ENCODE assay signal across 23 cellular contexts in genomic region chr14:74604896-74605295, GRCh38. TPM values are rescaled to one million over a fixed set of nuclear protein-coding genes. Genes with fewer than 3 reads are reported as not detected.
DNase-seq lines count a peak whose midpoint lies in the region; ATAC-seq and TF ChIP-seq lines count a peak whose summit lies in the region.
"Had no signal": no experiment of that assay in that cellular context is flagged by ENCODE, and none has a peak within 500 bp of the region (broad histone marks: within the 10 kb centered on the region; RNA-seq: fewer than 3 reads in every experiment).

No MANE protein-coding gene starts in this region.

- ATAC-seq in lower lobe of right lung (no peak), left lung (no peak), HG03025 (IDR thresholded peaks at IDR 0.05; ENCODE audit: low FRiP score, unreplicated experiment) (no peak)
- no peak for ATAC-seq in activated T-cell treated with anti-CD3 and anti-CD28 coated beads, Interleukin-2, amount 50 U/mL, for 72 hours (replicated peaks in 1 of 2)
- ATAC-seq: activated T-cell treated with anti-CD3 and anti-CD28 coated beads, Interleukin-2, amount 50 U/mL, for 4 hours; left colon had no signal

- H3K4me1 ChIP-seq in ascending aorta (peaks cover 23 to 54% of the 10 kb centered on the region in 2 donors), lower lobe of right lung (peaks cover 21% of the 10 kb centered on the region), tibial artery (peaks cover 0 to 61% (median 55%) of the 10 kb centered on the region in 4 donors), left lung (peaks cover 10 to 14% of the 10 kb centered on the region in 2 donors)
- H3K4me1 ChIP-seq in CD4-positive, alpha-beta memory T cell (ENCODE audit: insufficient read depth, low read length), result peaks cover 6% of the 10 kb centered on the region

- H3K27ac ChIP-seq in ascending aorta (peak overlapping the region; percentile 91 to 94), lower lobe of right lung (peak overlapping the region; percentile 43), tibial artery (peak overlapping the region; percentile 64 to 71), left lung (peak overlapping the region in 1 of 2 donors; percentile 30)
- H3K27ac ChIP-seq in CD4-positive, alpha-beta memory T cell (ENCODE audit: low read depth, low read length), result no peak overlapping the region

- H3K9me3 Mint-ChIP-seq in activated T-cell treated with anti-CD3 and anti-CD28 coated beads, Interleukin-2, amount 50 U/mL, for 72 hours, result no peaks in the 10 kb centered on the region
- H3K9me3 Mint-ChIP-seq in CD4-positive, alpha-beta memory T cell, result no peaks in the 10 kb centered on the region
- H3K9me3 Mint-ChIP-seq: activated T-cell treated with anti-CD3 and anti-CD28 coated beads, Interleukin-2, amount 50 U/mL, for 4 hours; central memory CD8-positive, alpha-beta T cell had no signal

- H3K27me3 Mint-ChIP-seq in activated T-cell treated with anti-CD3 and anti-CD28 coated beads, Interleukin-2, amount 50 U/mL, for 72 hours (ENCODE audit: low read depth), result peaks cover 4% of the 10 kb centered on the region
- H3K27me3 Mint-ChIP-seq in CD4-positive, alpha-beta memory T cell, result no peaks in the 10 kb centered on the region
- H3K27me3 Mint-ChIP-seq: central memory CD8-positive, alpha-beta T cell had no signal

- H3K4me3 Mint-ChIP-seq in activated T-cell treated with anti-CD3 and anti-CD28 coated beads, Interleukin-2, amount 50 U/mL, for 72 hours, result no peak overlapping the region
- H3K4me3 Mint-ChIP-seq in CD4-positive, alpha-beta memory T cell, result no peak overlapping the region
- H3K4me3 Mint-ChIP-seq: activated T-cell treated with anti-CD3 and anti-CD28 coated beads, Interleukin-2, amount 50 U/mL, for 4 hours; central memory CD8-positive, alpha-beta T cell had no signal

- CTCF ChIA-PET in CD4-positive, alpha-beta memory T cell (lab: Charles Lee; ENCODE audit: partially characterized antibody), result interaction anchor here (0.7 to 1.2 kb wide), 5 partner anchors 14 to 301 kb away, joined by 3 to 4 read pairs (median 3); no protein-coding TSS in a partner anchor

- H3K36me3 ChIP-seq in ascending aorta, result peaks cover 10 to 25% of the 10 kb centered on the region in 2 donors
- no peaks in the 10 kb centered on the region for H3K36me3 ChIP-seq in lower lobe of right lung
- peaks cover 0 to 32% (median 9%) of the 10 kb centered on the region in 3 donors for H3K36me3 ChIP-seq in tibial artery
- no peaks in the 10 kb centered on the region for H3K36me3 ChIP-seq in left lung
- H3K36me3 ChIP-seq in CD4-positive, alpha-beta memory T cell (ENCODE audit: insufficient read depth, low read length), result no peaks in the 10 kb centered on the region
- H3K36me3 ChIP-seq: Peyer's patch had no signal

- H3K4me3 ChIP-seq in ascending aorta (peak overlapping the region in 1 of 2 donors; percentile 36), lower lobe of right lung (no peak overlapping the region), tibial artery (peak overlapping the region in 1 of 2 donors; percentile 10), left lung (no peak overlapping the region)
- no peak overlapping the region for H3K4me3 ChIP-seq in CD4-positive, alpha-beta memory T cell (ENCODE audit: low read length in 2 of 2)
- H3K4me3 ChIP-seq: Peyer's patch had no signal

- POLR2A ChIA-PET in CD4-positive, alpha-beta memory T cell (lab: Charles Lee; ENCODE audit: partially characterized antibody), result no interaction called here

- H3K36me3 Mint-ChIP-seq in activated T-cell treated with anti-CD3 and anti-CD28 coated beads, Interleukin-2, amount 50 U/mL, for 72 hours (ENCODE audit: insufficient read depth in 2 of 2), result no peaks in the 10 kb centered on the region
- no peaks in the 10 kb centered on the region for H3K36me3 Mint-ChIP-seq in CD4-positive, alpha-beta memory T cell

- DNase-seq in EL, result peak; percentile 30
- DNase-seq in ascending aorta (ENCODE audit: low spot score in 2 of 2), result no peak
- no peak for DNase-seq in lower lobe of right lung
- peak in 1 of 2 donors; percentile 84 for DNase-seq in tibial artery
- DNase-seq in activated T-cell treated with anti-CD3 and anti-CD28 coated beads, Interleukin-2, amount 50 U/mL, for 72 hours, result no peak
- no peak for DNase-seq in left lung
- no peak for DNase-seq in CD4-positive, alpha-beta memory T cell
- DNase-seq: activated CD4-positive, alpha-beta T cell treated with anti-CD3 and anti-CD28 coated beads for 1 hour; activated CD8-positive, alpha-beta memory T cell treated with anti-CD3 and anti-CD28 coated beads for 24 hours; activated naive CD4-positive, alpha-beta T cell treated with anti-CD3 and anti-CD28 coated beads, Interleukin-2, amount 50 U/mL, for 16 hours; activated T-cell treated with anti-CD3 and anti-CD28 coated beads, Interleukin-2, amount 50 U/mL, for 4 hours; AML-193; COR-L47; DND-41; effector CD4-positive, alpha-beta T cell; left colon; NCI-H1105 treated with DMSO at 0.1 percent for 48 hours; NCI-H2107; NCI-H510A; Peyer's patch; stimulated activated CD4-positive, alpha-beta T cell treated with anti-CD3 and anti-CD28 coated beads, Interleukin-12 subunit alpha, Interleukin-12 subunit beta, amount 100 ng/mL, for 4 hours had no signal

- H3K27me3 ChIP-seq in ascending aorta (no peaks in the 10 kb centered on the region), lower lobe of right lung (ENCODE audit: low read depth) (no peaks in the 10 kb centered on the region), tibial artery (no peaks in the 10 kb centered on the region), left lung (peaks cover 0 to under 1% of the 10 kb centered on the region in 2 donors)
- H3K27me3 ChIP-seq in CD4-positive, alpha-beta memory T cell (ENCODE audit: insufficient read depth, low read length), result no peaks in the 10 kb centered on the region
- H3K27me3 ChIP-seq: Peyer's patch had no signal

- intact Hi-C loops in ascending aorta (cut with DNase I) (loop anchor here (5.0 kb wide), 2 partner anchors 38 to 113 kb away; partner anchors contain the start of genes ISCA2 and NPC2), lower lobe of right lung (cut with DNase I) (no loop called here), tibial artery (cut with DNase I; ENCODE audit: low total_unique reads) (loop anchor here (5.0 kb wide), 1 partner anchor 187 kb away; no protein-coding TSS in a partner anchor), left lung (cut with DNase I) (no loop called here)
- intact Hi-C loops in CD4-positive, alpha-beta memory T cell (cut with micrococcal nuclease), result loop anchor here (5.0 kb wide), 1 partner anchor 482 kb away; no protein-coding TSS in a partner anchor

- no peak overlapping the region for H3K27ac Mint-ChIP-seq in activated T-cell treated with anti-CD3 and anti-CD28 coated beads, Interleukin-2, amount 50 U/mL, for 72 hours
- H3K27ac Mint-ChIP-seq in CD4-positive, alpha-beta memory T cell, result no peak overlapping the region

- no peak for TF ChIP-seq CTCF in ascending aorta (IDR thresholded peaks at IDR 0.05)
- TF ChIP-seq CTCF in lower lobe of right lung (IDR thresholded peaks at IDR 0.05), result no peak
- no peak for TF ChIP-seq CTCF in tibial artery (IDR thresholded peaks at IDR 0.05)
- TF ChIP-seq CTCF in left lung (IDR thresholded peaks at IDR 0.05), result no peak

- peaks cover 11% of the 10 kb centered on the region for H3K4me1 Mint-ChIP-seq in activated T-cell treated with anti-CD3 and anti-CD28 coated beads, Interleukin-2, amount 50 U/mL, for 72 hours (ENCODE audit: low read depth)
- H3K4me1 Mint-ChIP-seq in CD4-positive, alpha-beta memory T cell, result peaks cover 8 to 13% (median 10%) of the 10 kb centered on the region in 4 donors

- H3K9me3 ChIP-seq in ascending aorta, result no peaks in the 10 kb centered on the region
- H3K9me3 ChIP-seq in lower lobe of right lung, result no peaks in the 10 kb centered on the region
- no peaks in the 10 kb centered on the region for H3K9me3 ChIP-seq in tibial artery
- no peaks in the 10 kb centered on the region for H3K9me3 ChIP-seq in left lung
- H3K9me3 ChIP-seq in CD4-positive, alpha-beta memory T cell (ENCODE audit: control insufficient read depth in 1 of 2, low read length in 2 of 2), result no peaks in the 10 kb centered on the region
- H3K9me3 ChIP-seq: Peyer's patch had no signal

RNA-seq across cellular contexts. Expression of gene LTBP2, which starts 7.1 kb away (rescaled TPM):
- total RNA-seq in ascending aorta, result 383 TPM
- total RNA-seq in lower lobe of right lung, result 39.5 TPM
- total RNA-seq in activated T-cell treated with anti-CD3 and anti-CD28 coated beads, Interleukin-2, amount 50 U/mL, for 72 hours, result under 1 TPM; 0.25 to 0.84 TPM
- 100 to 1,000 TPM in 1 of 2 donors, 10 to 100 TPM in 1; 69.2 to 154 TPM for total RNA-seq in left lung
- total RNA-seq in CD4-positive, alpha-beta memory T cell, result under 1 TPM; 0.36 to 0.44 TPM
- under 1 TPM; 0.11 to 0.36 TPM for polyA plus RNA-seq in CD4-positive, alpha-beta memory T cell

Comparison
In these comparisons a context has a peak if more than half of its experiments do, and no peak if none do; other contexts are left out.
1. RNA of gene LTBP2, which starts 7.1 kb away (total RNA-seq): 383 TPM in ascending aorta (single experiment), 69.2 to 154 TPM in left lung and 39.5 TPM in lower lobe of right lung (single experiment); 0.25 to 0.84 TPM in activated T-cell treated with anti-CD3 and anti-CD28 coated beads, Interleukin-2, amount 50 U/mL, for 72 hours and 0.36 to 0.44 TPM in CD4-positive, alpha-beta memory T cell; every median in the first group is over 10 times any median in the second.
2. intact Hi-C loops: an anchor here in ascending aorta (5.0 kb wide), tibial artery (5.0 kb wide) and CD4-positive, alpha-beta memory T cell (5.0 kb wide); none called in lower lobe of right lung and left lung.